28 cellular contexts compared by ENCODE assay signal in genomic region chr20:60200305-60200918, GRCh38.
"Had no signal": no experiment of that assay in that cellular context is flagged by ENCODE, and none has a peak within 500 bp of the region (broad histone marks: within the 10 kb centered on the region; RNA-seq: fewer than 3 reads in every experiment).

No MANE protein-coding gene starts in this region.

- DNase-seq: activated CD4-positive, alpha-beta T cell treated with anti-CD3 and anti-CD28 coated beads, Interleukin-2, amount 10 ng/mL, durations not matched to agents 7 days and 5 days; activated CD4-positive, CD25-positive, alpha-beta regulatory T cell treated with anti-CD3 and anti-CD28 coated beads, Interleukin-2, amount 50 U/mL, for 72 hours; activated CD8-positive, alpha-beta memory T cell treated with anti-CD3 and anti-CD28 coated beads, Interleukin-2, amount 10 ng/mL, durations not matched to agents 7 days and 5 days; activated CD8-positive, alpha-beta T cell treated with anti-CD3 and anti-CD28 coated beads, Interleukin-2, amount 10 ng/mL, durations not matched to agents 7 days and 5 days; activated naive CD4-positive, alpha-beta T cell; activated T-cell treated with anti-CD3 and anti-CD28 coated beads, Interleukin-2, amount 50 U/mL, for 72 hours; effector CD4-positive, alpha-beta T cell; esophagus squamous epithelium; foreskin melanocyte; heart right ventricle; left colon; naive B cell; occipital lobe; psoas muscle; stimulated activated CD4-positive, alpha-beta T cell treated with anti-CD3 and anti-CD28 coated beads, Interleukin-1b, Interleukin-23, amount 100 ng/mL, for 48 hours; stimulated activated CD4-positive, alpha-beta T cell treated with anti-CD3 and anti-CD28 coated beads, Interleukin-4, amount 100 ng/mL, for 4 hours; stimulated activated CD8-positive, alpha-beta memory T cell treated with anti-CD3 and anti-CD28 coated beads, Interleukin-4, amount 100 ng/mL, for 48 hours; stimulated activated naive CD8-positive, alpha-beta T cell treated with anti-CD3 and anti-CD28 coated beads, Interleukin-15, amount 100 ng/mL, for 72 hours; substantia nigra; T-helper 17 cell; T1000 had no signal

- ATAC-seq: activated CD8-positive, alpha-beta memory T cell treated with anti-CD3 and anti-CD28 coated beads, Interleukin-2, amount 10 ng/mL, durations not matched to agents 7 days and 5 days; activated CD8-positive, alpha-beta T cell treated with anti-CD3 and anti-CD28 coated beads, Interleukin-2, amount 10 ng/mL, durations not matched to agents 7 days and 5 days; activated naive CD4-positive, alpha-beta T cell treated with anti-CD3 and anti-CD28 coated beads, Interleukin-2, amount 50 U/mL, for 72 hours; activated T-cell treated with anti-CD3 and anti-CD28 coated beads, Interleukin-2, amount 50 U/mL, for 72 hours; left colon; psoas muscle; stimulated activated memory B cell treated with anti-CD40 and anti-IgM and Interleukin-4, amounts not matched to agents 10 μg/mL and 1 μg/mL and 100 μg/mL, for 72 hours; stimulated activated naive CD8-positive, alpha-beta T cell treated with anti-CD3 and anti-CD28 coated beads, Interleukin-15, amount 100 ng/mL, for 72 hours; T-helper 17 cell had no signal

- H3K9ac ChIP-seq: parathyroid adenoma had no signal

- FAIRE-seq: bronchial epithelial cell, keratinocyte had no signal

- H3K4me3 ChIP-seq: esophagus squamous epithelium, heart right ventricle, psoas muscle, smooth muscle cell, vagina had no signal

- H2AFZ ChIP-seq: parathyroid adenoma had no signal

- H3K79me2 ChIP-seq: parathyroid adenoma had no signal

- H3K4me1 ChIP-seq: esophagus squamous epithelium, parathyroid adenoma, psoas muscle, vagina had no signal

- H3K9me3 ChIP-seq: esophagus squamous epithelium, psoas muscle, vagina had no signal

- H3K36me3 ChIP-seq: esophagus squamous epithelium, heart right ventricle, vagina had no signal

- H3K27me3 ChIP-seq: esophagus squamous epithelium, heart right ventricle, vagina had no signal

- H3K27ac ChIP-seq: esophagus squamous epithelium, heart right ventricle, parathyroid adenoma, psoas muscle, vagina had no signal

- H3K4me2 ChIP-seq: smooth muscle cell had no signal
